ENCODE assay signal across 1 cellular context in the genomic region with DNA sequence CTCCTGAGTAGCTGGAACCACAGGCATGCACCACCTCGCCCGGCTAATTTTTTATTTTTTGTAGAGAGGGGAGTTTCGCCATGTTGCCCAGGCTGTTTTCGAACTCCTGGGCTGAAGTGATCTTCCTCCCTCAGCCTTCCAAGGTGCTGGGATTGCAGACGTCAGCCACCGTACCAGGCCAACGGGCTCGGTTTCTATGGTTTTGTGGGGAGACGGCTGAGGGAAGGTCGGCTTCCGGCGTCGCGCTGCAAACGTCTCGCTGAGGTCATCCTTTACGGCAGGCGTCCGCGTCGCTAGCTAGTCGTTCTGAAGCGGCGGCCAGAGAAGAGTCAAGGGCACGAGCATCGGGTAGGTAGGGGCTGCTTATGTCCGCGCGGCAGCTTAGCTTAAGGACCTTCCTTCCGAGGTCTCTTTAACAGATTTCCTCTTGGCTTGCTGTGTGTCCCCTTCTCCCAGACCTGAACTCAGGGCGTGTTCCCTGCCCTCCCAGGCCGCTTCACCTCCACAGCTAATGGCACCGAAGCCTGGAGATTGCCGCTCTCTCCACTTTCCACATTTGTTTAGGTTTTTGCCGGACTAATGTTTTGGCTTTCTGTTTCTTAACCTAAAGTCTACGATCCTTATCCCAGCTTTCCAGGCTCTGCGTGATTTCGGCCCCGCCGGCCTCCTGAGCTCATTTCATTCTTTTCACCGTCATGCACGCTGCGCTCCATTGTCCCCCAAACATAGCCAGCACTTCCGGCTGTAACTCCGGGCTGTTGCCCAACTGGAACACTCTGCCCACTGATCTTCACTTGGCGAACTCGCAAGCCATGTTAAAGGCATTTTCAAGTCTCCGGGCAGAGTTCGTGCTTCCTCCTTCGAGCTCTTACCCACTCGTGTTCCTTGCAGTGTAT.
TF ChIP-seq lines count a peak whose summit lies in the region.

A gene (plus strand): TSS at position 300 of the 896 bp plus-strand sequence. CDS start 2,375 bp downstream, outside the sequence.

TF ChIP-seq in IMR-90, 13 proteins besides CTCF, POLR2A, EP300 and RAD21 (continued from another document):
- TF ChIP-seq CHD1 (IDR thresholded peaks at IDR 0.05; ENCODE audit: low read depth, low read length) (no peak; the same call in 1 of the 2 replicates), MXI1 (IDR thresholded peaks at IDR 0.05; ENCODE audit: borderline replicate concordance, low read depth, low read length) (peak; percentile 33; the same call in 1 of the 2 replicates), BHLHE40 (IDR thresholded peaks at IDR 0.05; ENCODE audit: low read depth, low read length) (peak; percentile 25; the same call in 1 of the 2 replicates), SMC3 (IDR thresholded peaks at IDR 0.05; ENCODE audit: low read depth, low read length) (0 out of 2 replicates have a peak, but pooled peaks have one; percentile 1)
- TF ChIP-seq, protein P1, sequence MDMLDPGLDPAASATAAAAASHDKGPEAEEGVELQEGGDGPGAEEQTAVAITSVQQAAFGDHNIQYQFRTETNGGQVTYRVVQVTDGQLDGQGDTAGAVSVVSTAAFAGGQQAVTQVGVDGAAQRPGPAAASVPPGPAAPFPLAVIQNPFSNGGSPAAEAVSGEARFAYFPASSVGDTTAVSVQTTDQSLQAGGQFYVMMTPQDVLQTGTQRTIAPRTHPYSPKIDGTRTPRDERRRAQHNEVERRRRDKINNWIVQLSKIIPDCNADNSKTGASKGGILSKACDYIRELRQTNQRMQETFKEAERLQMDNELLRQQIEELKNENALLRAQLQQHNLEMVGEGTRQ (IDR thresholded peaks at IDR 0.05; ENCODE audit: low read depth, low read length) = peak; percentile 4; the same call in 1 of the 2 replicates
